ENCODE assay signal across 1 cellular context in the genomic region with DNA sequence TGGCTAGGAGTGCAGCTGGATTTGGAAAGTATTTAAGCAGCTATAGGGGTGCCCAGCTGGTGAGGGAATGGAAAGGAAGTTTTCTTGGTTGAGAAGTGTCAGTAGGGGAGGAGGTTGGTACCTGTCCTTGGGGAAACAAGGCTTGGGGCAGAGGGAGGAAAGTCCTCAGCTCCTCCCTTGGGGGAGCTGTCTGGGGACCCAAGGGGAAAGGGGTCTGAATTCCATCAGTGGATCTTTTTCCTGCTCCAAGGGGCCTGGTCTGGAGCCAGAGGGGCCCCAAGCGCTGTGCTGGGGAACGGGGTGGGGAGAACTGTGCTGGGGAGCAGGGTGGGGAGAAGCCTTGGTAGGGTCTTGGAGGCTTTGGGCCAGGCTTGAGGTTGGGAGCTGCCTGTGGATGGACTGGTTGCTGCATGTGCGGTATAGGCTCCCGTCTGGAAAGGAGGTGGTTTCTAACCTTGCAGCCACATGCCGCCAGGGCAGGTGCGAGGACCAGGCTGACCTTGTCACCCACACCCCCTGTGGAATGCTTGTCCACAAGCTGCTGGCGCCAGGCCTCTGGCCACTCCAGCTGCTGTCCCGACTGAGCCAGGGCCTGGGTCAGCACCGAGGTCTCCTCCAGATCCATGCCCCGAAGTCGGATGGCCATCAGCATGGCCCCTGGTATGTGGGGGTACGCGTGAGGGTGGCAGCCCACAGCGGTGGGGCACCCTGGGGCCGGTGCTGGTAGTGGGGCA.
A peak's percentile ranks its signal among the peaks of the same experiment; 100 is the strongest.
TF ChIP-seq lines count a peak whose summit lies in the region.

No MANE protein-coding gene starts in this region.

TF ChIP-seq in H1, 55 proteins besides CTCF, POLR2A, EP300 and RAD21:
- no peak for TF ChIP-seq RNF2 (IDR thresholded peaks at IDR 0.05; ENCODE audit: borderline replicate concordance, low read depth, low read length, missing control alignments, poor library complexity, severe bottlenecking)
- TF ChIP-seq FOSL1 (IDR thresholded peaks at IDR 0.05; ENCODE audit: insufficient read depth, low read depth, low read length) = no peak
- TF ChIP-seq ZNF274 (IDR thresholded peaks at IDR 0.05; ENCODE audit: borderline replicate concordance, extremely low read depth, low read length) = no peak
- TF ChIP-seq, protein P1, sequence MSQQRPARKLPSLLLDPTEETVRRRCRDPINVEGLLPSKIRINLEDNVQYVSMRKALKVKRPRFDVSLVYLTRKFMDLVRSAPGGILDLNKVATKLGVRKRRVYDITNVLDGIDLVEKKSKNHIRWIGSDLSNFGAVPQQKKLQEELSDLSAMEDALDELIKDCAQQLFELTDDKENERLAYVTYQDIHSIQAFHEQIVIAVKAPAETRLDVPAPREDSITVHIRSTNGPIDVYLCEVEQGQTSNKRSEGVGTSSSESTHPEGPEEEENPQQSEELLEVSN (IDR thresholded peaks at IDR 0.05) = peak; percentile 70
- TF ChIP-seq, protein P2, sequence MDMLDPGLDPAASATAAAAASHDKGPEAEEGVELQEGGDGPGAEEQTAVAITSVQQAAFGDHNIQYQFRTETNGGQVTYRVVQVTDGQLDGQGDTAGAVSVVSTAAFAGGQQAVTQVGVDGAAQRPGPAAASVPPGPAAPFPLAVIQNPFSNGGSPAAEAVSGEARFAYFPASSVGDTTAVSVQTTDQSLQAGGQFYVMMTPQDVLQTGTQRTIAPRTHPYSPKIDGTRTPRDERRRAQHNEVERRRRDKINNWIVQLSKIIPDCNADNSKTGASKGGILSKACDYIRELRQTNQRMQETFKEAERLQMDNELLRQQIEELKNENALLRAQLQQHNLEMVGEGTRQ (IDR thresholded peaks at IDR 0.05; ENCODE audit: low read length) = no peak
- TF ChIP-seq, protein P3, sequence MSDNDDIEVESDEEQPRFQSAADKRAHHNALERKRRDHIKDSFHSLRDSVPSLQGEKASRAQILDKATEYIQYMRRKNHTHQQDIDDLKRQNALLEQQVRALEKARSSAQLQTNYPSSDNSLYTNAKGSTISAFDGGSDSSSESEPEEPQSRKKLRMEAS (IDR thresholded peaks at IDR 0.05) = peak; percentile 85
- TF ChIP-seq ASH2L (IDR thresholded peaks at IDR 0.05; ENCODE audit: low read length) = no peak
- no peak for TF ChIP-seq SIRT6 (IDR thresholded peaks at IDR 0.05; ENCODE audit: low read length)
- no peak for TF ChIP-seq SAP30 (IDR thresholded peaks at IDR 0.05; ENCODE audit: insufficient read depth, insufficient replicate concordance, low read length)
- TF ChIP-seq CEBPB (IDR thresholded peaks at IDR 0.05; ENCODE audit: low read depth, low read length) = no peak
- no peak for TF ChIP-seq NANOG (IDR thresholded peaks at IDR 0.05; ENCODE audit: insufficient read depth, low read depth, low read length, poor library complexity, severe bottlenecking)
- no peak for TF ChIP-seq CBX5 (IDR thresholded peaks at IDR 0.05; ENCODE audit: low read depth, low read length)
- TF ChIP-seq, protein P4, sequence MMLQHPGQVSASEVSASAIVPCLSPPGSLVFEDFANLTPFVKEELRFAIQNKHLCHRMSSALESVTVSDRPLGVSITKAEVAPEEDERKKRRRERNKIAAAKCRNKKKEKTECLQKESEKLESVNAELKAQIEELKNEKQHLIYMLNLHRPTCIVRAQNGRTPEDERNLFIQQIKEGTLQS (IDR thresholded peaks at IDR 0.05; ENCODE audit: insufficient read depth, low read depth, low read length) = no peak
- no peak for TF ChIP-seq RXRA (IDR thresholded peaks at IDR 0.05; ENCODE audit: insufficient read depth, low read depth, low read length)
TF ChIP-seq in H1: peak in this region for 2.
